ENCODE assay signal across 14 cellular contexts in the genomic region with DNA sequence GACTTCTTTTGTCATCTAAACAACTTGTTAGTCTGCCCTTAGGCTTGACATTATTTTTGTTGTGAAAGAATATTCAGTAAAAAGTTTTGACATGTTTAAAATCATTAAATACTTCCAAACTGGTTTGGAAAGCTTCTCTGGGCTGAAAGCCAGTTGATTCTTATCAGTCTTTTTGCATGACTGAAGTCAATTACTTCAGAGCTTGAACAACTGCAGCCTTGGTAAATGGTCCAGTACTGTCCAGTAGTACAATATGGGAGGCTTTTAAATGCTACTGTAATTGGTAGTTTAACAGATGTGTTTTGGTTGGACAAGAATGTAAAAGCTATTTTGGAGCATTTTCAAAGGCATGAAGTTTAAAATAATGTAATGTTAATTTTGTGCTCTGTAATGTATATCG.
DNase-seq lines count a peak whose midpoint lies in the region; ATAC-seq, FAIRE-seq and TF ChIP-seq lines count a peak whose summit lies in the region.
"Had no signal": no experiment of that assay in that cellular context is flagged by ENCODE, and none has a peak within 500 bp of the region (broad histone marks: within the 10 kb centered on the region; RNA-seq: fewer than 3 reads in every experiment).

No MANE protein-coding gene starts in this region.

- POLR2A ChIA-PET in PC-3 (lab: Charles Lee; ENCODE audit: unreplicated experiment): no interaction called here
- POLR2A ChIA-PET in endothelial cell of umbilical vein (lab: Charles Lee): no interaction called here

- CTCF ChIA-PET in PC-3 (lab: Charles Lee) (no interaction called here), endothelial cell of umbilical vein (lab: Charles Lee) (interaction anchor here (0.7 to 1.1 kb wide), 3 partner anchors 10 to 16 kb away, joined by 3 to 4 read pairs (median 3); no protein-coding TSS in a partner anchor)

- TF ChIP-seq POLR2A in endothelial cell of umbilical vein (IDR thresholded peaks at IDR 0.05; ENCODE audit: low read depth, low read length): no peak

- H3K4me3 Mint-ChIP-seq in activated T-helper 2 cell treated with anti-CD3 and anti-CD28 coated beads, Interferon-gamma antibody, Interleukin-2, Interleukin-4, amounts not matched to agents 10 μg/mL and 5 μg/mL and 100 μg/mL, durations not matched to agents 14 hours and 24 hours and 36 hours (ENCODE audit: low read depth): no peak overlapping the region
- H3K4me3 Mint-ChIP-seq: memory B cell had no signal

- H3F3A ChIP-seq in PC-3 (ENCODE audit: low read length, unreplicated experiment): no peaks in the 10 kb centered on the region

- H3K27me3 ChIP-seq in PC-3 (ENCODE audit: low read length) (no peaks in the 10 kb centered on the region), endothelial cell of umbilical vein (ENCODE audit: control insufficient read depth in 2 of 2, insufficient read depth in 2 of 2, low read length in 2 of 2) (no peaks in the 10 kb centered on the region)
- H3K27me3 ChIP-seq: cardiac muscle cell, SJSA1 had no signal

- no peak overlapping the region for H3K4me3 ChIP-seq in PC-3 (ENCODE audit: low read length)
- no peak overlapping the region for H3K4me3 ChIP-seq in endothelial cell of umbilical vein (replicated peaks in 1 of 3; ENCODE audit: insufficient read depth in 1 of 3, low read depth in 1 of 3, low read length in 3 of 3)
- H3K4me3 ChIP-seq: cardiac muscle cell, K562, SJSA1 had no signal

- DNase-seq in GM04504 (ENCODE audit: low read depth) (peak; percentile 2), PC-3 (peak; percentile 74), endothelial cell of umbilical vein (ENCODE audit: low read depth, low spot score) (peak; percentile 35), myocyte (ENCODE audit: low read depth) (peak; percentile 51), NCI-H1436 treated with DMSO at 0.1 percent for 48 hours (lab: John Stamatoyannopoulos, UW) (no peak), T1000 (lab: John Stamatoyannopoulos, UW) (no peak)
- no peak for DNase-seq in activated T-helper 2 cell treated with anti-CD3 and anti-CD28 coated beads, Interferon-gamma antibody, Interleukin-2, Interleukin-4, amounts not matched to agents 10 μg/mL and 5 μg/mL and 100 μg/mL, durations not matched to agents 14 hours and 24 hours and 36 hours (ENCODE audit: low spot score)
- DNase-seq: Caco-2, H7 had no signal

- TF ChIP-seq CTCF in PC-3 (conservative IDR thresholded peaks at IDR 0.05; ENCODE audit: low read depth, low read length) (no peak), endothelial cell of umbilical vein (IDR thresholded peaks at IDR 0.05; ENCODE audit: extremely low read depth in 1 of 2, insufficient read depth in 1 of 2, low read depth in 1 of 2, low read length in 2 of 2) (no peak)

- H3K27ac Mint-ChIP-seq in activated T-helper 2 cell treated with anti-CD3 and anti-CD28 coated beads, Interferon-gamma antibody, Interleukin-2, Interleukin-4, amounts not matched to agents 10 μg/mL and 5 μg/mL and 100 μg/mL, durations not matched to agents 14 hours and 24 hours and 36 hours: no peak overlapping the region
- H3K27ac Mint-ChIP-seq: memory B cell had no signal

- peaks cover 12% of the 10 kb centered on the region for H3K27me3 Mint-ChIP-seq in activated T-helper 2 cell treated with anti-CD3 and anti-CD28 coated beads, Interferon-gamma antibody, Interleukin-2, Interleukin-4, amounts not matched to agents 10 μg/mL and 5 μg/mL and 100 μg/mL, durations not matched to agents 14 hours and 24 hours and 36 hours (ENCODE audit: low read depth)

- dilution Hi-C loops in endothelial cell of umbilical vein (cut with MboI; ENCODE audit: extremely low pct_ligation_motif_present, low sequenced_read_pairs): no loop called here

- H3K9ac ChIP-seq in PC-3 (ENCODE audit: low read length): no peak overlapping the region
- no peak overlapping the region for H3K9ac ChIP-seq in endothelial cell of umbilical vein (replicated peaks; ENCODE audit: extremely low read depth, insufficient read depth, low read length)

- no peak overlapping the region for H3K4me2 ChIP-seq in PC-3 (ENCODE audit: low read length)
- H3K4me2 ChIP-seq in endothelial cell of umbilical vein (ENCODE audit: insufficient read depth, low read length): no peak overlapping the region

- H3K9me3 Mint-ChIP-seq in activated T-helper 2 cell treated with anti-CD3 and anti-CD28 coated beads, Interferon-gamma antibody, Interleukin-2, Interleukin-4, amounts not matched to agents 10 μg/mL and 5 μg/mL and 100 μg/mL, durations not matched to agents 14 hours and 24 hours and 36 hours: no peaks in the 10 kb centered on the region
- H3K9me3 Mint-ChIP-seq: memory B cell had no signal

- intact Hi-C loops in PC-3 (cut with micrococcal nuclease) (loop anchor here (2.0 to 5.0 kb wide), 2 partner anchors 24 to 517 kb away; no protein-coding TSS in a partner anchor), endothelial cell of umbilical vein (cut with micrococcal nuclease) (no loop called here)
- intact Hi-C loops in activated T-helper 2 cell treated with anti-CD3 and anti-CD28 coated beads, Interferon-gamma antibody, Interleukin-2, Interleukin-4, amounts not matched to agents 10 μg/mL and 5 μg/mL and 100 μg/mL, durations not matched to agents 14 hours and 24 hours and 36 hours (cut with micrococcal nuclease): loop anchor here (10.0 kb wide), 1 partner anchor 100 kb away; the partner anchor contains the start of gene SDK1

- H3K9me3 ChIP-seq in PC-3 (ENCODE audit: low read length) (no peaks in the 10 kb centered on the region), endothelial cell of umbilical vein (replicated peaks; ENCODE audit: control insufficient read depth, insufficient read depth, low read length) (no peaks in the 10 kb centered on the region)
- H3K9me3 ChIP-seq: Caco-2, SJSA1 had no signal

- H3K27ac ChIP-seq in PC-3 (ENCODE audit: low read length) (no peak overlapping the region), endothelial cell of umbilical vein (ENCODE audit: insufficient read depth, low read depth, low read length) (no peak overlapping the region)
- H3K27ac ChIP-seq: cardiac muscle cell, SJSA1 had no signal

- peak; percentile 63 for ATAC-seq in PC-3
- ATAC-seq in esophagus mucosa: no peak
- ATAC-seq: K562 had no signal

- H3K79me2 ChIP-seq in PC-3 (ENCODE audit: low read length): no peaks in the 10 kb centered on the region
- H3K79me2 ChIP-seq in endothelial cell of umbilical vein (ENCODE audit: control insufficient read depth, insufficient read depth, low read length): no peaks in the 10 kb centered on the region

- H3K4me1 ChIP-seq in PC-3 (ENCODE audit: insufficient read depth, low read length) (peaks cover 10% of the 10 kb centered on the region), endothelial cell of umbilical vein (ENCODE audit: control insufficient read depth, extremely low read depth, insufficient read depth, low read length) (no peaks in the 10 kb centered on the region)
- H3K4me1 ChIP-seq: Caco-2 had no signal

- no peaks in the 10 kb centered on the region for H3K9me2 ChIP-seq in PC-3 (replicated peaks; ENCODE audit: low read length)

- H2AFZ ChIP-seq in PC-3 (ENCODE audit: low read length) (no peak overlapping the region), endothelial cell of umbilical vein (ENCODE audit: low read depth, low read length) (no peak overlapping the region)

- H3K36me3 Mint-ChIP-seq in activated T-helper 2 cell treated with anti-CD3 and anti-CD28 coated beads, Interferon-gamma antibody, Interleukin-2, Interleukin-4, amounts not matched to agents 10 μg/mL and 5 μg/mL and 100 μg/mL, durations not matched to agents 14 hours and 24 hours and 36 hours (ENCODE audit: low read depth): no peaks in the 10 kb centered on the region
- H3K36me3 Mint-ChIP-seq: memory B cell had no signal

- no peak for FAIRE-seq in endothelial cell of umbilical vein (lab: Jason Lieb, UNC)
- FAIRE-seq: K562 had no signal

- no peaks in the 10 kb centered on the region for H4K20me1 ChIP-seq in PC-3 (ENCODE audit: low read length)
- H4K20me1 ChIP-seq in endothelial cell of umbilical vein (replicated peaks; ENCODE audit: control insufficient read depth, extremely low read depth, insufficient read depth, low read length): no peaks in the 10 kb centered on the region

- H3K36me3 ChIP-seq in PC-3 (ENCODE audit: low read depth, low read length) (no peaks in the 10 kb centered on the region), endothelial cell of umbilical vein (ENCODE audit: control insufficient read depth in 2 of 2, extremely low read depth in 1 of 2, insufficient read depth in 2 of 2, low read length in 2 of 2) (no peaks in the 10 kb centered on the region)
- H3K36me3 ChIP-seq: cardiac muscle cell, SJSA1 had no signal

- H3K9me1 ChIP-seq in endothelial cell of umbilical vein (replicated peaks; ENCODE audit: control insufficient read depth, extremely low read depth, insufficient read depth, low read length): no peaks in the 10 kb centered on the region

- peaks cover 13% of the 10 kb centered on the region for H3K4me1 Mint-ChIP-seq in activated T-helper 2 cell treated with anti-CD3 and anti-CD28 coated beads, Interferon-gamma antibody, Interleukin-2, Interleukin-4, amounts not matched to agents 10 μg/mL and 5 μg/mL and 100 μg/mL, durations not matched to agents 14 hours and 24 hours and 36 hours (ENCODE audit: low read depth)
- H3K4me1 Mint-ChIP-seq: memory B cell had no signal

- no TSS peak for BruUV-seq in PC-3 (replicated peaks; lab: Mats Ljungman, UMichigan)
- BruUV-seq in endothelial cell of umbilical vein (replicated peaks; lab: Mats Ljungman, UMichigan): no TSS peak

TF ChIP-seq in endothelial cell of umbilical vein, 7 proteins besides CTCF, POLR2A, EP300 and RAD21:
- TF ChIP-seq GATA2 (IDR thresholded peaks at IDR 0.05; ENCODE audit: insufficient read depth, insufficient read length, low read depth, low read length) (peak; percentile 42), MYC (IDR thresholded peaks at IDR 0.05; ENCODE audit: low read depth, low read length) (no peak), JUN (IDR thresholded peaks at IDR 0.05; ENCODE audit: borderline replicate concordance, insufficient read depth, insufficient read length, low read depth) (no peak)
TF ChIP-seq in endothelial cell of umbilical vein: peak in this region for 1.

Comparison
In these comparisons a context has a peak if more than half of its experiments do, and no peak if none do; other contexts are left out.
1. DNase-seq: peak in GM04504 (single experiment), PC-3 (single experiment), endothelial cell of umbilical vein (single experiment) and myocyte (single experiment); none in activated T-helper 2 cell treated with anti-CD3 and anti-CD28 coated beads, Interferon-gamma antibody, Interleukin-2, Interleukin-4, amounts not matched to agents 10 μg/mL and 5 μg/mL and 100 μg/mL, durations not matched to agents 14 hours and 24 hours and 36 hours (single experiment), NCI-H1436 treated with DMSO at 0.1 percent for 48 hours (single experiment) and T1000 (single experiment).